In genomic region chr10:67608001-67608400, GRCh38 we compare ENCODE assay signal across 22 cellular contexts.
"Had no signal": no experiment of that assay in that cellular context is flagged by ENCODE, and none has a peak within 500 bp of the region (broad histone marks: within the 10 kb centered on the region; RNA-seq: fewer than 3 reads in every experiment).

No MANE protein-coding gene starts in this region.

- H3K4me3 ChIP-seq: adrenal gland, coronary artery had no signal

- H3K36me3 Mint-ChIP-seq: activated CD4-positive, alpha-beta memory T cell treated with anti-CD3 and anti-CD28 coated beads for 36 hours; activated naive CD8-positive, alpha-beta T cell treated with anti-CD3 and anti-CD28 coated beads, Interleukin-2, amount 10 ng/mL, durations not matched to agents 7 days and 5 days had no signal

- H3K9me3 Mint-ChIP-seq: activated CD4-positive, alpha-beta memory T cell treated with anti-CD3 and anti-CD28 coated beads for 36 hours; activated CD4-positive, alpha-beta T cell treated with anti-CD3 and anti-CD28 coated beads, Interleukin-2, amount 10 ng/mL, durations not matched to agents 7 days and 5 days; activated naive CD8-positive, alpha-beta T cell treated with anti-CD3 and anti-CD28 coated beads, Interleukin-2, amount 10 ng/mL, durations not matched to agents 7 days and 5 days; activated T-helper 2 cell treated with anti-CD3 and anti-CD28 coated beads, Interferon-gamma antibody, Interleukin-2, Interleukin-4, amounts not matched to agents 10 μg/mL and 5 μg/mL and 100 μg/mL, durations not matched to agents 14 hours and 24 hours and 36 hours; T-helper 1 cell treated with Interleukin-12 subunit alpha and Interleukin-12 subunit beta and Interleukin-4 antibody, amounts not matched to agents 30 μg/mL and 1 μg/mL, for 36 hours had no signal

- H3K27ac Mint-ChIP-seq: activated CD4-positive, alpha-beta memory T cell treated with anti-CD3 and anti-CD28 coated beads for 36 hours; activated CD4-positive, alpha-beta T cell treated with anti-CD3 and anti-CD28 coated beads, Interleukin-2, amount 10 ng/mL, durations not matched to agents 7 days and 5 days; activated naive CD8-positive, alpha-beta T cell treated with anti-CD3 and anti-CD28 coated beads, Interleukin-2, amount 10 ng/mL, durations not matched to agents 7 days and 5 days; activated T-helper 2 cell treated with anti-CD3 and anti-CD28 coated beads, Interferon-gamma antibody, Interleukin-2, Interleukin-4, amounts not matched to agents 10 μg/mL and 5 μg/mL and 100 μg/mL, durations not matched to agents 14 hours and 24 hours and 36 hours; T-helper 1 cell treated with Interleukin-12 subunit alpha and Interleukin-12 subunit beta and Interleukin-4 antibody, amounts not matched to agents 30 μg/mL and 1 μg/mL, for 36 hours had no signal

- H3K27ac ChIP-seq: adrenal gland, coronary artery had no signal

- H3K27me3 ChIP-seq: adrenal gland had no signal

- H3K9me3 ChIP-seq: adrenal gland had no signal

- H3K4me1 ChIP-seq: adrenal gland had no signal

- DNase-seq: activated CD4-positive, alpha-beta memory T cell treated with anti-CD3 and anti-CD28 coated beads for 36 hours; activated CD4-positive, alpha-beta T cell treated with anti-CD3 and anti-CD28 coated beads, Interleukin-2, amount 10 ng/mL, durations not matched to agents 7 days and 5 days; activated CD8-positive, alpha-beta memory T cell treated with anti-CD3 and anti-CD28 coated beads for 24 hours; activated gamma-delta T cell treated with Interleukin-2 at 50 U/mL for 16 hours; activated naive CD4-positive, alpha-beta T cell treated with anti-CD3 and anti-CD28 coated beads, Interleukin-2, amount 50 U/mL, for 16 hours; activated naive CD8-positive, alpha-beta T cell treated with anti-CD3 and anti-CD28 coated beads, Interleukin-2, amount 10 ng/mL, durations not matched to agents 7 days and 5 days; activated T-cell treated with anti-CD3 and anti-CD28 coated beads for 4 hours; activated T-cell treated with anti-CD3 and anti-CD28 coated beads, Interleukin-2, amount 50 U/mL, for 48 hours; adrenal gland; anterior cingulate cortex; NCI-H1092 treated with DMSO at 0.1 percent for 48 hours; NCI-H1417 treated with DMSO at 0.1 percent for 48 hours; NCI-H1694; NCI-H2029; NCI-H345; NCI-H510A; NCI-H69; NK-92 treated with Interleukin-12 subunit alpha and Interleukin-12 subunit beta, amount 100 ng/mL, for 24 hours; SHP77 had no signal

- H3K36me3 ChIP-seq: adrenal gland had no signal

- H3K4me3 Mint-ChIP-seq: activated CD4-positive, alpha-beta memory T cell treated with anti-CD3 and anti-CD28 coated beads for 36 hours; activated CD4-positive, alpha-beta T cell treated with anti-CD3 and anti-CD28 coated beads, Interleukin-2, amount 10 ng/mL, durations not matched to agents 7 days and 5 days; activated naive CD8-positive, alpha-beta T cell treated with anti-CD3 and anti-CD28 coated beads, Interleukin-2, amount 10 ng/mL, durations not matched to agents 7 days and 5 days; T-helper 1 cell treated with Interleukin-12 subunit alpha and Interleukin-12 subunit beta and Interleukin-4 antibody, amounts not matched to agents 30 μg/mL and 1 μg/mL, for 36 hours had no signal
